1 cellular context compared by ENCODE assay signal in the genomic region with DNA sequence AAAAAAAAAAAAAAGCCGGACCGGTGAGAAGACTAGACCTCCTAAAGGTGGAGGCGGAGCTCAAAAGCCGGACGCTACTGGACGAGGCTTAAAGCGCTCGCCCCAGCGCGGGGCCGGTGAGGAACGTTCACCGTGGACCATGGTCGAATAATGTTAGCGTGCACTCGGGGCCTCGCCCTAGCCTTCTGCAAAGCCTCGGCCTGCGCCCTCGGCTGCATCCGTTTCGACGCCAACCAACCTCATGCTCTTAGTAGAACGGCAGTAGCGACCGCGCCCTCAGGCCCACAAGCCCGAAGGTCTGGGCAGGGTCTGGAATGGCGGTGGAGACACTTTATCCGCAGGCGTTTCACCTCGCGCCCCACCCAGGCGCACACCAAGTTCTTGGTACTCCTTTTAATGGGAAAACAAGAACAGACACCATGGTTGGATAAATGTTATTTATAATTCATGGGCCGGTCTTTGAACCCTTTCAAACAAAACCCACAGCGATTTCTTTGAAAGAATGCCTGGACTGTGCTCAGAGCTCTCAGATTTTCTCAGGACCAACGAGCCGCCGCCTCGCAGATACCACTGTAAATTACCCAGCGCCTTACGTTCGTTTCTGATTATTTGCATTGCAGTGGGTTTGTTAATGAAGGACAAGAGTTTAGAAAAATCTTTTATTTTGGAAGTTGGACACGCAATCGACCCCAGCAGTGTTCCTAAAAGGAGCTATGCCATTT.
TF ChIP-seq lines count a peak whose summit lies in the region.

No MANE protein-coding gene starts in this region.

TF ChIP-seq in A549, 52 proteins besides CTCF, POLR2A, EP300 and RAD21:
- TF ChIP-seq, protein P1, sequence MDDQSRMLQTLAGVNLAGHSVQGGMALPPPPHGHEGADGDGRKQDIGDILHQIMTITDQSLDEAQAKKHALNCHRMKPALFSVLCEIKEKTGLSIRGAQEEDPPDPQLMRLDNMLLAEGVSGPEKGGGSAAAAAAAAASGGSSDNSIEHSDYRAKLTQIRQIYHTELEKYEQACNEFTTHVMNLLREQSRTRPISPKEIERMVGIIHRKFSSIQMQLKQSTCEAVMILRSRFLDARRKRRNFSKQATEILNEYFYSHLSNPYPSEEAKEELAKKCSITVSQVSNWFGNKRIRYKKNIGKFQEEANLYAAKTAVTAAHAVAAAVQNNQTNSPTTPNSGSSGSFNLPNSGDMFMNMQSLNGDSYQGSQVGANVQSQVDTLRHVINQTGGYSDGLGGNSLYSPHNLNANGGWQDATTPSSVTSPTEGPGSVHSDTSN (IDR thresholded peaks at IDR 0.05): no peak
- TF ChIP-seq KDM5A (IDR thresholded peaks at IDR 0.05): no peak
- TF ChIP-seq, protein P2, sequence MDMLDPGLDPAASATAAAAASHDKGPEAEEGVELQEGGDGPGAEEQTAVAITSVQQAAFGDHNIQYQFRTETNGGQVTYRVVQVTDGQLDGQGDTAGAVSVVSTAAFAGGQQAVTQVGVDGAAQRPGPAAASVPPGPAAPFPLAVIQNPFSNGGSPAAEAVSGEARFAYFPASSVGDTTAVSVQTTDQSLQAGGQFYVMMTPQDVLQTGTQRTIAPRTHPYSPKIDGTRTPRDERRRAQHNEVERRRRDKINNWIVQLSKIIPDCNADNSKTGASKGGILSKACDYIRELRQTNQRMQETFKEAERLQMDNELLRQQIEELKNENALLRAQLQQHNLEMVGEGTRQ (IDR thresholded peaks at IDR 0.05): no peak
- no peak for TF ChIP-seq EHMT2 (IDR thresholded peaks at IDR 0.05; ENCODE audit: low read depth)
